ENCODE assay signal across 21 cellular contexts in the genomic region with DNA sequence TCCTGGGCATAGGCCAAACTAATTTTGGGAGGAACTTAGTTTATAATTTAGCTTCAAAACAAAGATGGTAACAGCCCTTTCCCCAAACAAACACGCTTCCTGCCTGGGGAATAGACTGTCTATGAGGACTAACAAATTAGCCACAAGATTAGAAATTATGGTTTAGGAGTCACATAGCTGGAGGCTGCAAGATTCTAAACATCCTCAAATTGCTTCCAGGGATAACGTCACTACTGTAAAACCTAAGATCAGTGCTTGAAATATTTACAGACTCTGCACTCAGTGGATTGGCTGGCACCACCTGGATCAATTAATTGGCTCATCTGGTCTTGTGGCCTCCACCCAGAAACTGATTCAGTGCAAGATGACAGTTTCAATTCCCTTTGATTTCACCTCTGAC.
"Had no signal": no experiment of that assay in that cellular context is flagged by ENCODE, and none has a peak within 500 bp of the region (broad histone marks: within the 10 kb centered on the region; RNA-seq: fewer than 3 reads in every experiment).

No MANE protein-coding gene starts in this region.

- H3K36me3 ChIP-seq: esophagus muscularis mucosa, lower lobe of right lung, neutrophil, pancreas, right lobe of liver, stomach, thyroid gland, vagina had no signal

- H3K9me3 ChIP-seq: esophagus muscularis mucosa, lower lobe of right lung, neutrophil, pancreas, right lobe of liver, stomach, thyroid gland, vagina had no signal

- H3K27me3 ChIP-seq: esophagus muscularis mucosa, neutrophil, pancreas, right lobe of liver, stomach, thyroid gland, vagina had no signal

- DNase-seq: dermis blood vessel endothelial cell; effector memory CD4-positive, alpha-beta T cell; head of caudate nucleus; left ventricle myocardium superior; lower lobe of right lung; naive B cell; pancreas; retina; right lobe of liver; small intestine; stimulated activated CD4-positive, alpha-beta T cell treated with anti-CD3 and anti-CD28 coated beads, Interleukin-15, amount 100 ng/mL, for 24 hours; stimulated activated CD4-positive, alpha-beta T cell treated with anti-CD3 and anti-CD28 coated beads, Interleukin-2, amount 100 ng/mL, for 48 hours; stimulated activated naive CD4-positive, alpha-beta T cell treated with Interleukin-2 at 50 U/mL for 16 hours; stomach; thyroid gland; trophoblast cell had no signal

- H3K27ac ChIP-seq: coronary artery, esophagus muscularis mucosa, lower lobe of right lung, neutrophil, pancreas, right lobe of liver, stomach, thyroid gland, vagina had no signal

- ATAC-seq: left ventricle myocardium superior; lower lobe of right lung; natural killer cell treated with Interleukin-12 subunit alpha and Interleukin-12 subunit beta and Interleukin-15 and Interleukin-18, amount 100 ng/mL, for 72 hours; pancreas; right lobe of liver had no signal

- H3K4me1 ChIP-seq: esophagus muscularis mucosa, lower lobe of right lung, pancreas, right lobe of liver, stomach, thyroid gland, vagina had no signal

- H3K4me3 ChIP-seq: coronary artery, esophagus muscularis mucosa, lower lobe of right lung, pancreas, right lobe of liver, stomach, thyroid gland, vagina had no signal
